ENCODE assay signal across 15 cellular contexts in genomic region chr20:25320035-25320800, GRCh38.
DNase-seq lines count a peak whose midpoint lies in the region; ATAC-seq and TF ChIP-seq lines count a peak whose summit lies in the region.
"Had no signal": no experiment of that assay in that cellular context is flagged by ENCODE, and none has a peak within 500 bp of the region (broad histone marks: within the 10 kb centered on the region; RNA-seq: fewer than 3 reads in every experiment).

No MANE protein-coding gene starts in this region.

- TF ChIP-seq CTCF in GM13976 (IDR thresholded peaks at IDR 0.05; ENCODE audit: borderline replicate concordance, control extremely low read depth, extremely low read depth, insufficient read depth, missing control alignments) = no peak

- no peak overlapping the region for H3K4me3 Mint-ChIP-seq in stimulated activated effector memory CD8-positive, alpha-beta T cell treated with anti-CD3 and anti-CD28 coated beads, Interleukin-12 subunit alpha, Interleukin-12 subunit beta, amount 100 ng/mL, for 72 hours
- H3K4me3 Mint-ChIP-seq: activated naive CD8-positive, alpha-beta T cell treated with anti-CD3 and anti-CD28 coated beads, Interleukin-2, amount 50 U/mL, for 24 hours had no signal

- peaks cover 12% of the 10 kb centered on the region for H3K36me3 Mint-ChIP-seq in stimulated activated effector memory CD8-positive, alpha-beta T cell treated with anti-CD3 and anti-CD28 coated beads, Interleukin-12 subunit alpha, Interleukin-12 subunit beta, amount 100 ng/mL, for 72 hours

- no peak for ATAC-seq in stimulated activated effector memory CD8-positive, alpha-beta T cell treated with anti-CD3 and anti-CD28 coated beads, Interleukin-12 subunit alpha, Interleukin-12 subunit beta, amount 100 ng/mL, for 72 hours
- ATAC-seq: A549; activated naive CD8-positive, alpha-beta T cell treated with anti-CD3 and anti-CD28 coated beads, Interleukin-2, amount 50 U/mL, for 24 hours; left ventricle myocardium superior had no signal

- in situ Hi-C loops in GM13976 (cut with MboI; ENCODE audit: low sequenced_read_pairs, unreplicated experiment) = no loop called here

- peaks cover 36% of the 10 kb centered on the region for H3K4me1 Mint-ChIP-seq in stimulated activated effector memory CD8-positive, alpha-beta T cell treated with anti-CD3 and anti-CD28 coated beads, Interleukin-12 subunit alpha, Interleukin-12 subunit beta, amount 100 ng/mL, for 72 hours

- no peaks in the 10 kb centered on the region for H3K9me3 Mint-ChIP-seq in stimulated activated effector memory CD8-positive, alpha-beta T cell treated with anti-CD3 and anti-CD28 coated beads, Interleukin-12 subunit alpha, Interleukin-12 subunit beta, amount 100 ng/mL, for 72 hours
- H3K9me3 Mint-ChIP-seq: activated naive CD8-positive, alpha-beta T cell treated with anti-CD3 and anti-CD28 coated beads, Interleukin-2, amount 50 U/mL, for 24 hours had no signal

- peak overlapping the region; percentile 54 for H3K27ac Mint-ChIP-seq in stimulated activated effector memory CD8-positive, alpha-beta T cell treated with anti-CD3 and anti-CD28 coated beads, Interleukin-12 subunit alpha, Interleukin-12 subunit beta, amount 100 ng/mL, for 72 hours
- H3K27ac Mint-ChIP-seq: activated naive CD8-positive, alpha-beta T cell treated with anti-CD3 and anti-CD28 coated beads, Interleukin-2, amount 50 U/mL, for 24 hours had no signal

- DNase-seq in NCI-H345 (lab: John Stamatoyannopoulos, UW) (peak; percentile 29), NCI-H345 treated with DMSO at 0.1 percent for 48 hours (lab: John Stamatoyannopoulos, UW; ENCODE audit: unreplicated experiment) (no peak), NCI-H524 treated with DMSO at 0.1 percent for 48 hours (lab: John Stamatoyannopoulos, UW) (peak; percentile 78), globus pallidus (ENCODE audit: low spot score) (peak; percentile 51), SIG-M5 treated with dmso at 0.1 percent for 504 hours (lab: John Stamatoyannopoulos, UW; ENCODE audit: unreplicated experiment) (no peak), HT-29 (ENCODE audit: low spot score) (no peak), GM13976 (ENCODE audit: low spot score) (no peak)
- no peak for DNase-seq in stimulated activated effector memory CD8-positive, alpha-beta T cell treated with anti-CD3 and anti-CD28 coated beads, Interleukin-12 subunit alpha, Interleukin-12 subunit beta, amount 100 ng/mL, for 72 hours (ENCODE audit: low spot score in 2 of 2)
- DNase-seq: activated naive CD8-positive, alpha-beta T cell treated with anti-CD3 and anti-CD28 coated beads, Interleukin-2, amount 50 U/mL, for 24 hours; activated T-cell treated with anti-CD3 and anti-CD28 coated beads for 4 hours; esophagus squamous epithelium; left ventricle myocardium superior; NCI-H1092; SIG-M5 had no signal

Comparison
In these comparisons a context has a peak if more than half of its experiments do, and no peak if none do; other contexts are left out.
1. DNase-seq: peak in NCI-H345 (single experiment), NCI-H524 treated with DMSO at 0.1 percent for 48 hours (single experiment) and globus pallidus (single experiment); none in NCI-H345 treated with DMSO at 0.1 percent for 48 hours (single experiment), stimulated activated effector memory CD8-positive, alpha-beta T cell treated with anti-CD3 and anti-CD28 coated beads, Interleukin-12 subunit alpha, Interleukin-12 subunit beta, amount 100 ng/mL, for 72 hours (0 of 2), SIG-M5 treated with dmso at 0.1 percent for 504 hours (single experiment), HT-29 (single experiment) and GM13976 (single experiment).